Comparison of ENCODE assay signal across 8 cellular contexts in genomic region chr1:101026394-101026788, GRCh38. TPM values are rescaled to one million over a fixed set of nuclear protein-coding genes. Genes with fewer than 3 reads are reported as not detected.
A peak's percentile ranks its signal among the peaks of the same experiment; 100 is the strongest.
DNase-seq lines count a peak whose midpoint lies in the region; ATAC-seq, FAIRE-seq and TF ChIP-seq lines count a peak whose summit lies in the region.

No MANE protein-coding gene starts in this region.

- peaks cover 50% of the 10 kb centered on the region for H3K36me3 Mint-ChIP-seq in activated CD8-positive, alpha-beta memory T cell treated with anti-CD3 and anti-CD28 coated beads, Interleukin-2, amount 10 ng/mL, durations not matched to agents 7 days and 5 days
- H3K36me3 Mint-ChIP-seq in activated naive CD8-positive, alpha-beta T cell: peaks cover 36% of the 10 kb centered on the region

- peaks cover 2 to 7% of the 10 kb centered on the region in 2 donors for H3K4me1 ChIP-seq in kidney (ENCODE audit: control insufficient read depth in 1 of 2, insufficient read depth in 1 of 2, low read depth in 1 of 2, low read length in 2 of 2)
- peaks cover 12% of the 10 kb centered on the region for H3K4me1 ChIP-seq in thymus (ENCODE audit: control insufficient read depth, insufficient read depth, low read length)

- no peaks in the 10 kb centered on the region for H3K27me3 Mint-ChIP-seq in activated CD8-positive, alpha-beta memory T cell treated with anti-CD3 and anti-CD28 coated beads, Interleukin-2, amount 10 ng/mL, durations not matched to agents 7 days and 5 days
- H3K27me3 Mint-ChIP-seq in activated naive CD8-positive, alpha-beta T cell: no peaks in the 10 kb centered on the region

- H3K4me3 ChIP-seq in kidney (ENCODE audit: low read length in 2 of 2): peak overlapping the region; percentile 95 to 97
- H3K4me3 ChIP-seq in thymus (ENCODE audit: low read length): peak overlapping the region; percentile 57

- no peaks in the 10 kb centered on the region for H3K27me3 ChIP-seq in thymus (ENCODE audit: control insufficient read depth, insufficient read depth)

- intact Hi-C loops in kidney (cut with DNase I): no loop called here

- H3K9me3 ChIP-seq in kidney (ENCODE audit: control insufficient read depth in 1 of 2, low read length in 2 of 2) (no peaks in the 10 kb centered on the region), thymus (ENCODE audit: control insufficient read depth) (no peaks in the 10 kb centered on the region)

- H3K9ac ChIP-seq in kidney (ENCODE audit: low read length in 2 of 2): peak overlapping the region; percentile 66 to 81

- FAIRE-seq in kidney (lab: Jason Lieb, UNC): no peak

- TF ChIP-seq CTCF in kidney (IDR thresholded peaks at IDR 0.05; ENCODE audit: borderline replicate concordance, extremely low read depth, insufficient read depth): no peak

- H3K27ac ChIP-seq in kidney (ENCODE audit: low read depth in 2 of 2, low read length in 2 of 2): peak overlapping the region in 1 of 2 donors; percentile 79
- H3K27ac ChIP-seq in thymus (ENCODE audit: low read depth): peak overlapping the region; percentile 0

- H3K36me3 ChIP-seq in kidney (ENCODE audit: control insufficient read depth in 1 of 2, insufficient read depth in 2 of 2, low read length in 2 of 2) (no peaks in the 10 kb centered on the region), thymus (ENCODE audit: control insufficient read depth, insufficient read depth) (no peaks in the 10 kb centered on the region)

- peak overlapping the region; percentile 87 for H3K27ac Mint-ChIP-seq in activated CD8-positive, alpha-beta memory T cell treated with anti-CD3 and anti-CD28 coated beads, Interleukin-2, amount 10 ng/mL, durations not matched to agents 7 days and 5 days
- H3K27ac Mint-ChIP-seq in activated naive CD8-positive, alpha-beta T cell: peak overlapping the region; percentile 99

- no peaks in the 10 kb centered on the region for H3K9me3 Mint-ChIP-seq in activated CD8-positive, alpha-beta memory T cell treated with anti-CD3 and anti-CD28 coated beads, Interleukin-2, amount 10 ng/mL, durations not matched to agents 7 days and 5 days (ENCODE audit: low read depth)
- H3K9me3 Mint-ChIP-seq in activated naive CD8-positive, alpha-beta T cell (ENCODE audit: low read depth): no peaks in the 10 kb centered on the region

- CTCF ChIA-PET in activated CD8-positive, alpha-beta memory T cell treated with anti-CD3 and anti-CD28 coated beads, Interleukin-2, amount 10 ng/mL, durations not matched to agents 7 days and 5 days (lab: Charles Lee): no interaction called here

- WGBS in thymus: 63% methylated on average over 5 of the region's 5 CpGs

- H3K4me3 Mint-ChIP-seq in activated CD8-positive, alpha-beta memory T cell treated with anti-CD3 and anti-CD28 coated beads, Interleukin-2, amount 10 ng/mL, durations not matched to agents 7 days and 5 days: peak overlapping the region; percentile 91
- H3K4me3 Mint-ChIP-seq in activated naive CD8-positive, alpha-beta T cell: peak overlapping the region; percentile 100

- no peak for ATAC-seq in activated CD8-positive, alpha-beta memory T cell treated with anti-CD3 and anti-CD28 coated beads, Interleukin-2, amount 10 ng/mL, durations not matched to agents 7 days and 5 days
- no peak for ATAC-seq in GM21515 (IDR thresholded peaks at IDR 0.05; ENCODE audit: unreplicated experiment)
- no peak for ATAC-seq in GM18909 (IDR thresholded peaks at IDR 0.05; ENCODE audit: poor library complexity, unreplicated experiment)

- DNase-seq in activated CD8-positive, alpha-beta memory T cell treated with anti-CD3 and anti-CD28 coated beads, Interleukin-2, amount 10 ng/mL, durations not matched to agents 7 days and 5 days: no peak
- no peak for DNase-seq in activated CD8-positive, alpha-beta memory T cell treated with anti-CD3 and anti-CD28 coated beads for 24 hours
- DNase-seq in kidney: no peak
- DNase-seq in COLO668 (lab: John Stamatoyannopoulos, UW; ENCODE audit: unreplicated experiment): no peak

- H3K4me1 Mint-ChIP-seq in activated CD8-positive, alpha-beta memory T cell treated with anti-CD3 and anti-CD28 coated beads, Interleukin-2, amount 10 ng/mL, durations not matched to agents 7 days and 5 days: peaks cover 46% of the 10 kb centered on the region
- peaks cover 80% of the 10 kb centered on the region for H3K4me1 Mint-ChIP-seq in activated naive CD8-positive, alpha-beta T cell (ENCODE audit: low read depth)

RNA-seq across cellular contexts. Expression of gene DPH5, which starts 0.8 kb away (rescaled TPM):
- 10 to 100 TPM; 28.2 to 36.4 TPM for total RNA-seq in activated CD8-positive, alpha-beta memory T cell treated with anti-CD3 and anti-CD28 coated beads, Interleukin-2, amount 10 ng/mL, durations not matched to agents 7 days and 5 days
- total RNA-seq in kidney: 19.7 TPM
- 44.9 TPM for polyA plus RNA-seq in kidney (ENCODE audit: insufficient read depth, low read depth, low replicate concordance)
- 67.2 TPM for polyA plus RNA-seq in thymus
